10 cellular contexts compared by ENCODE assay signal in the genomic region with DNA sequence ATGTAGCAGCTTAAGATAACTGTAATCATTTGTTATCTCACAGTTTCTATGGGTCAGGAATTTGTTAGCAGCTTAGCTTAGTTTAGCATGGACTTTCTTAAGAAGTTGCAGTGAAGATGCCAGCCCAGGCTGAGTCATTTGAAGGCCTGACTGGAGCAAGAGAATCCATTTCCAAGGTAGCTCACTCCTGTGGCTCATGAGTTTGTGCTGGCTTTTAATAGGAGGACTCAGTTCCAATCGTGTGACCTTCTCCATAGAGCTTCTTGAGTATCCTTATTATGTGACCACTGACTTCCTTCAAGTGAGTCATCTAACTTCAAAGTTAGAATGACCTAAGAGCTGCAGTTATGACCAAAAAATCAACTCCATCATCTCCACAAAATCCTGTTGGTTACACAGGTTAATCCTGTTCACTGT. TPM values are rescaled to one million over a fixed set of nuclear protein-coding genes. Genes with fewer than 3 reads are reported as not detected.
A peak's percentile ranks its signal among the peaks of the same experiment; 100 is the strongest.
DNase-seq lines count a peak whose midpoint lies in the region; ATAC-seq and TF ChIP-seq lines count a peak whose summit lies in the region.
"Had no signal": no experiment of that assay in that cellular context is flagged by ENCODE, and none has a peak within 500 bp of the region (broad histone marks: within the 10 kb centered on the region; RNA-seq: fewer than 3 reads in every experiment).

No MANE protein-coding gene starts in this region.

- no peak overlapping the region for H3K27ac Mint-ChIP-seq in WTC11

- CTCF ChIA-PET in WTC11 (lab: Charles Lee) = no interaction called here

- ATAC-seq in HG02642 (IDR thresholded peaks at IDR 0.05; ENCODE audit: poor library complexity, unreplicated experiment) (no peak), WTC11 (no peak)

- H3K4me3 Mint-ChIP-seq in WTC11 = no peak overlapping the region; the same call in 1 of the 2 replicates

- H3K9me3 Mint-ChIP-seq in WTC11 = no peaks in the 10 kb centered on the region

- H3K4me1 Mint-ChIP-seq in WTC11 = no peaks in the 10 kb centered on the region; the same call in 1 of the 2 replicates

- peaks cover 2% of the 10 kb centered on the region; the same call in 1 of the 2 replicates for H3K36me3 Mint-ChIP-seq in WTC11

- DNase-seq in COLO829 (ENCODE audit: low spot score) (peak; percentile 42), HS-27A (ENCODE audit: low read depth) (peak; percentile 23), amniotic epithelial cell (ENCODE audit: low read depth) (peak; percentile 45), kidney tubule cell (ENCODE audit: low spot score) (peak; percentile 89), cerebellar nuclear complex (lab: John Stamatoyannopoulos, UW) (no peak), iPS-NIHi7 (ENCODE audit: extremely low spot score) (no peak), WTC11 (ENCODE audit: low spot score) (no peak)
- DNase-seq: activated T-cell treated with anti-CD3 and anti-CD28 coated beads, Interleukin-2, amount 50 U/mL, for 1 hour; NCI-H2227 treated with DMSO at 0.1 percent for 48 hours had no signal

- POLR2A ChIA-PET in WTC11 (lab: Charles Lee) = no interaction called here

- no peaks in the 10 kb centered on the region for H3K27me3 Mint-ChIP-seq in WTC11 (ENCODE audit: low read depth)

- no peak for TF ChIP-seq CTCF in WTC11 (IDR thresholded peaks at IDR 0.05)

TF ChIP-seq in WTC11, 78 proteins besides CTCF, POLR2A, EP300 and RAD21:
- TF ChIP-seq ZNF317 (CRISPR knock-in tag; IDR thresholded peaks at IDR 0.05; ENCODE audit: borderline replicate concordance, low read depth) (no peak), ZNF138 (CRISPR knock-in tag; conservative IDR thresholded peaks at IDR 0.05) (no peak), TEAD1 (CRISPR knock-in tag; IDR thresholded peaks at IDR 0.05) (no peak), ZNF219 (CRISPR knock-in tag; IDR thresholded peaks at IDR 0.05; ENCODE audit: borderline replicate concordance) (no peak)

RNA-seq across cellular contexts. Expression of a gene that starts 1.4 kb away (rescaled TPM):
- total RNA-seq in WTC11 (2021) = 3.5 to 4.8 TPM (median 4.0 TPM) in 3 replicates

RNA-seq across cellular contexts. Expression of a gene that starts 1.6 kb away (rescaled TPM):
- 11.0 to 12.6 TPM (median 12.5 TPM) in 3 replicates for total RNA-seq in WTC11 (2021)

Comparison
In these comparisons a context has a peak if more than half of its experiments do, and no peak if none do; other contexts are left out.
1. DNase-seq: peak in COLO829 (single experiment), HS-27A (single experiment), amniotic epithelial cell (single experiment) and kidney tubule cell (single experiment); none in cerebellar nuclear complex (0 of 2), iPS-NIHi7 (single experiment) and WTC11 (single experiment).